Comparison of ENCODE assay signal across 1 cellular context in the genomic region with DNA sequence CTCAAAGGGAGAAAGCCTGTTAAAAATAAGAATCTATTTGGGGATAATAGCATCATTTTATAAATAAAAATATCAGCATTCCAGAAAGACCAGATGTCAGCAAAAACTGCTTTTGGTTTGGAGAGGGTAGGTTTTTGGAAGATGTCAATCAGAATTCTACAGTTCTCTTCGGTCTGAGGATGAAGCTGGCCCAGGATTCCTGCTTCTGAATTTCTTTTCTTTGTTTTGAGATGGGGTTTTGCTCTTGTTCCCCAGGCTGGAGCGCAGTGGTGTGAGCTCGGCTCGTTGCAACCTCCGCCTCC.
TF ChIP-seq lines count a peak whose summit lies in the region.

No MANE protein-coding gene starts in this region.

TF ChIP-seq in HepG2, 621 proteins besides CTCF, POLR2A, EP300 and RAD21:
- TF ChIP-seq MAFF (IDR thresholded peaks at IDR 0.05; ENCODE audit: low read depth, low read length) (peak; percentile 64; the same call in 1 of the 2 replicates), HOXA7 (CRISPR knock-in tag; IDR thresholded peaks at IDR 0.05) (no peak), SRF (IDR thresholded peaks at IDR 0.05; ENCODE audit: low read depth, low read length) (no peak), MAFK (conservative IDR thresholded peaks at IDR 0.05 in 1 of 2, IDR thresholded peaks at IDR 0.05 in 1 of 2; ENCODE audit: low read length in 2 of 2) (peak; percentile 54 to 76; a peak in 3 of 4 replicates)
